Comparison of ENCODE assay signal across 24 cellular contexts in the genomic region with DNA sequence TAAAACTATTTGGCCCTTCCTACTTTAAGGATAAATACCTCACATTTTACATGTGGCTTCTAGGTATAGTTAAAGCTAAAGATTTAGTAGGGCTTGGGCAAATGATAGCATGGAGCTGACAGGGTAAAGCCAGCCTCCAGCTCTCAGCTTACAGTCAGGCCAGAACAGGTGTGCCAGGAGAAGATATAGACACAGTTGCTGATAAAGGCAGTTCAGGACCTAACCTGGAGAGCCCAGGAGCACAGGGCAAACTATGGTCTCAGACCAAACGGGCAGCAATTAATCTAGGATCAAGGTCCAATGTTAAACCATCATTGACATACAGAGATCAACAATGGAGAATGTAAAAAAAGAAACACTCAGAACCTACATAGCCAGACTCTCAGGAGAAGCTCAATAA. TPM values are rescaled to one million over a fixed set of nuclear protein-coding genes. Genes with fewer than 3 reads are reported as not detected.
"Had no signal": no experiment of that assay in that cellular context is flagged by ENCODE, and none has a peak within 500 bp of the region (broad histone marks: within the 10 kb centered on the region; RNA-seq: fewer than 3 reads in every experiment).

No MANE protein-coding gene starts in this region.

- H3K9me3 ChIP-seq: SJSA1 had no signal

- H3K27me3 ChIP-seq: SJSA1 had no signal

- FAIRE-seq: RCC 7860 had no signal

- DNase-seq: KBM-7, NCI-H1048, NCI-H1105, NCI-H1417 treated with DMSO at 0.1 percent for 48 hours, NCI-H146, NCI-H1694 treated with DMSO at 0.1 percent for 48 hours, NCI-H1930, NCI-H2081, NCI-H2107, NCI-H2171, NCI-H226, NCI-H446, NCI-H510A, NCI-H524 treated with DMSO at 0.1 percent for 48 hours, NCI-H69, NCI-H774, Right ventricle myocardium superior, RPMI8226, SIG-M5 had no signal

- H3K27ac ChIP-seq: HL-60, SJSA1, SK-N-MC had no signal

- H3K4me1 ChIP-seq: SJSA1 had no signal

- H3K36me3 ChIP-seq: SJSA1 had no signal

- H3K4me3 ChIP-seq: SJSA1, SK-N-MC had no signal

RNA-seq across cellular contexts. Expression of a gene that starts 4.0 kb away (rescaled TPM):
- total RNA-seq: LHCN-M2, SJSA1 had no signal
